Comparison of ENCODE assay signal across 27 cellular contexts in the genomic region with DNA sequence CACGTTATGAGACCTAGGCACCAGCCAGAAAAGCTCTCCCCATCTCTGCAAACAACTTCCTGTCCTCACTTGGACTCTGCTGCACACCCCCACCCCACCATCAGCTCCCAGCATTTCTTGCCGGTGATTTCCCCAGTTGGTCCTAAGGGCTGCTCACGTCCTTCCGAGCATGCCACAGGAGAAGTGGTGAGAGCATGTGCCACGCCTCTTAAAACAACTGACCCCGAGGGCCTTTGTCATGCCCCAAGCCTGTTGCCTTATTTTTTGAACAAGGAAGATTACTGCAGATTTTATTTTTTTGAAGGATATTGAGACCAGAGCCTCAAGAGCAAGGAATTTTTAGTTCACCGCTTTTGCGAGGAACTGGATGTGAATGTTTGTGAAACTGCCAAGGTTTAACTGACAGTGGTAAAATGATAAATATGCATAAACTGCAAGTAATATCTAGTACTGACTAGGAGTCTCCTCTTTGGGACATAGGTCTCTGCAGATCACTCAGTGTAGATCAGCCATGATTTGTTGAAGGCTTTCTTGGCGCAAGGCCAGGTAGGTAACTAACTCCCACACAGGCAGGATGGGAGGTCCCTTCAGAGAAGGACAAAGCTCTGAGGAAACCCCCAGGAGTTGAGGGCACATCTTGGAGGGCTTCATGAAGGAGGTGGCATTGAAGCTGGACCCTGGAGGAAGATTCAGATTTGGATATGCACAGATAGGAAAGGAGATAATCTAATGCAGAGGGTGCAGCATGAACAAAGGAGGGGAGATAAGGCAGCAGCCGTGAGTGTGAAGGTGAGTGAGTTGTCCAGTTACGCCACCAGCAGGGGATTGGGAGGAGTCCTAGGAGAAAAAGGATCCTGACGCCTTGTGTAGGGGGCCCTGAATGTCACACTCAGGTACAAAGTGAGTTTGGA. TPM values are rescaled to one million over a fixed set of nuclear protein-coding genes. Genes with fewer than 3 reads are reported as not detected.
DNase-seq lines count a peak whose midpoint lies in the region; ATAC-seq, FAIRE-seq and TF ChIP-seq lines count a peak whose summit lies in the region.
"Had no signal": no experiment of that assay in that cellular context is flagged by ENCODE, and none has a peak within 500 bp of the region (broad histone marks: within the 10 kb centered on the region; RNA-seq: fewer than 3 reads in every experiment).

No MANE protein-coding gene starts in this region.

- peaks cover 40% of the 10 kb centered on the region for H3K4me1 Mint-ChIP-seq in brain
- H3K4me1 Mint-ChIP-seq: activated CD4-positive, alpha-beta T cell treated with anti-CD3 and anti-CD28 coated beads, Interleukin-2, amount 10 ng/mL, durations not matched to agents 7 days and 5 days; activated CD8-positive, alpha-beta memory T cell treated with anti-CD3 and anti-CD28 coated beads, Interleukin-2, amount 10 ng/mL, durations not matched to agents 7 days and 5 days; natural killer cell; stimulated activated memory B cell treated with anti-CD40 and anti-IgM and Interleukin-4, amounts not matched to agents 10 μg/mL and 1 μg/mL and 100 μg/mL, for 72 hours had no signal

- no peak overlapping the region for H3K18ac ChIP-seq in trophoblast cell (ENCODE audit: low read length)

- H4K91ac ChIP-seq in trophoblast cell (ENCODE audit: low read depth, low read length), result no peak overlapping the region

- no peak overlapping the region for H2BK12ac ChIP-seq in trophoblast cell (ENCODE audit: low read length)

- no peak overlapping the region for H2BK5ac ChIP-seq in trophoblast cell (ENCODE audit: low read depth, low read length, poor library complexity)

- H3K4me3 Mint-ChIP-seq in brain, result peak overlapping the region in 1 of 5 experiments; percentile 24
- H3K4me3 Mint-ChIP-seq: activated CD4-positive, alpha-beta T cell treated with anti-CD3 and anti-CD28 coated beads, Interleukin-2, amount 10 ng/mL, durations not matched to agents 7 days and 5 days; activated CD8-positive, alpha-beta memory T cell treated with anti-CD3 and anti-CD28 coated beads, Interleukin-2, amount 10 ng/mL, durations not matched to agents 7 days and 5 days; activated naive CD4-positive, alpha-beta T cell treated with anti-CD3 and anti-CD28 coated beads for 36 hours; activated T-cell treated with anti-CD3 and anti-CD28 coated beads, Interleukin-2, amount 50 U/mL, for 72 hours; natural killer cell; stimulated activated memory B cell treated with anti-CD40 and anti-IgM and Interleukin-4, amounts not matched to agents 10 μg/mL and 1 μg/mL and 100 μg/mL, for 72 hours; T-helper 17 cell had no signal

- H3K9me3 Mint-ChIP-seq in brain, result peaks cover 0 to 2% (median 0%) of the 10 kb centered on the region in 5 experiments
- H3K9me3 Mint-ChIP-seq: activated CD4-positive, alpha-beta T cell treated with anti-CD3 and anti-CD28 coated beads, Interleukin-2, amount 10 ng/mL, durations not matched to agents 7 days and 5 days; activated naive CD4-positive, alpha-beta T cell treated with anti-CD3 and anti-CD28 coated beads for 36 hours; activated T-cell treated with anti-CD3 and anti-CD28 coated beads, Interleukin-2, amount 50 U/mL, for 72 hours; natural killer cell; stimulated activated memory B cell treated with anti-CD40 and anti-IgM and Interleukin-4, amounts not matched to agents 10 μg/mL and 1 μg/mL and 100 μg/mL, for 72 hours had no signal

- no peak overlapping the region for H3K4me3 ChIP-seq in trophoblast cell (ENCODE audit: low read depth, low read length)
- H3K4me3 ChIP-seq: coronary artery, esophagus muscularis mucosa, pancreas, SJSA1, spleen, suprapubic skin, uterus had no signal

- no peaks in the 10 kb centered on the region for H3K36me3 ChIP-seq in trophoblast cell (ENCODE audit: control insufficient read depth in 1 of 2, insufficient read depth in 2 of 2, low read length in 2 of 2)
- H3K36me3 ChIP-seq: esophagus muscularis mucosa, pancreas, SJSA1, spleen, suprapubic skin, uterus had no signal

- H4K12ac ChIP-seq in trophoblast cell (ENCODE audit: low read depth, low read length), result no peak overlapping the region

- H2BK120ac ChIP-seq in trophoblast cell (ENCODE audit: insufficient read depth, low read length, poor library complexity), result no peak overlapping the region

- no peak overlapping the region for H3K4ac ChIP-seq in trophoblast cell (ENCODE audit: low read depth, low read length)

- no peaks in the 10 kb centered on the region for H3K9me3 ChIP-seq in trophoblast cell (ENCODE audit: insufficient read depth, low read depth, low read length)
- H3K9me3 ChIP-seq: esophagus muscularis mucosa, pancreas, SJSA1, spleen, suprapubic skin, uterus had no signal

- no peak overlapping the region for H3K4me2 ChIP-seq in trophoblast cell (ENCODE audit: low read length)

- H3K79me1 ChIP-seq in trophoblast cell (ENCODE audit: low read length), result peaks cover 2% of the 10 kb centered on the region

- TF ChIP-seq CTCF in brain (conservative IDR thresholded peaks at IDR 0.05), result no peak

- peaks cover 19 to 24% of the 10 kb centered on the region in 2 experiments for H3K4me1 ChIP-seq in trophoblast cell (ENCODE audit: control insufficient read depth in 1 of 2, insufficient read depth in 2 of 2, low read length in 2 of 2)
- H3K4me1 ChIP-seq: pancreas, SJSA1, uterus had no signal

- no peaks in the 10 kb centered on the region for H3K36me3 Mint-ChIP-seq in brain
- H3K36me3 Mint-ChIP-seq: activated CD8-positive, alpha-beta memory T cell treated with anti-CD3 and anti-CD28 coated beads, Interleukin-2, amount 10 ng/mL, durations not matched to agents 7 days and 5 days; natural killer cell; stimulated activated memory B cell treated with anti-CD40 and anti-IgM and Interleukin-4, amounts not matched to agents 10 μg/mL and 1 μg/mL and 100 μg/mL, for 72 hours had no signal

- WGBS in trophoblast cell (ENCODE audit: extremely low coverage, insufficient coverage, insufficient read length), result no CpG with 5 or more reads among the region's 12 CpGs

- DNase-seq in NCI-H748 (lab: John Stamatoyannopoulos, UW; ENCODE audit: unreplicated experiment), result peak; percentile 14
- DNase-seq in NCI-H748 treated with DMSO at 0.1 percent for 48 hours (lab: John Stamatoyannopoulos, UW), result no peak
- DNase-seq in NCI-H2171 (lab: John Stamatoyannopoulos, UW), result peak; percentile 48
- DNase-seq in trophoblast cell, result peak; percentile 84 to 85
- no peak for DNase-seq in HTR-8/SVneo (ENCODE audit: insufficient read length, low spot score)
- no peak for DNase-seq in NAMALWA (ENCODE audit: low spot score)
- DNase-seq: activated CD4-positive, alpha-beta T cell treated with anti-CD3 and anti-CD28 coated beads, Interleukin-2, amount 10 ng/mL, durations not matched to agents 7 days and 5 days; activated CD8-positive, alpha-beta memory T cell treated with anti-CD3 and anti-CD28 coated beads, Interleukin-2, amount 10 ng/mL, durations not matched to agents 7 days and 5 days; activated naive CD4-positive, alpha-beta T cell treated with anti-CD3 and anti-CD28 coated beads for 36 hours; activated T-cell treated with anti-CD3 and anti-CD28 coated beads, Interleukin-2, amount 50 U/mL, for 72 hours; EL; foreskin melanocyte; natural killer cell; NCI-H187 treated with DMSO at 0.1 percent for 48 hours; spleen; stimulated activated CD4-positive, alpha-beta T cell treated with anti-CD3 and anti-CD28 coated beads, Interleukin-4, amount 100 ng/mL, for 1 hour; T-helper 17 cell; uterus had no signal

- ATAC-seq in GM19452 (IDR thresholded peaks at IDR 0.05; ENCODE audit: unreplicated experiment), result no peak
- ATAC-seq: activated CD8-positive, alpha-beta memory T cell treated with anti-CD3 and anti-CD28 coated beads, Interleukin-2, amount 10 ng/mL, durations not matched to agents 7 days and 5 days; activated T-cell treated with anti-CD3 and anti-CD28 coated beads, Interleukin-2, amount 50 U/mL, for 72 hours; natural killer cell; pancreas; stimulated activated memory B cell treated with anti-CD40 and anti-IgM and Interleukin-4, amounts not matched to agents 10 μg/mL and 1 μg/mL and 100 μg/mL, for 72 hours; T-helper 17 cell had no signal

- no peaks in the 10 kb centered on the region for H3K79me2 ChIP-seq in trophoblast cell (ENCODE audit: control insufficient read depth, insufficient read depth, low read length, poor library complexity)

- H4K8ac ChIP-seq in trophoblast cell (ENCODE audit: low read depth, low read length), result no peak overlapping the region

- no peak overlapping the region for H3K27ac ChIP-seq in trophoblast cell (ENCODE audit: low read depth, low read length)
- H3K27ac ChIP-seq: coronary artery, esophagus muscularis mucosa, pancreas, SJSA1, spleen, suprapubic skin, uterus had no signal

- H3K14ac ChIP-seq in trophoblast cell (ENCODE audit: low read length), result no peak overlapping the region

- no peak overlapping the region for H2AK5ac ChIP-seq in trophoblast cell (ENCODE audit: low read length)

- no peak for FAIRE-seq in HTR-8/SVneo (lab: Jason Lieb, UNC)
- FAIRE-seq: pancreas had no signal

- no peaks in the 10 kb centered on the region for H3K27me3 ChIP-seq in trophoblast cell (ENCODE audit: insufficient read depth, low read length)

- no peak overlapping the region for H3K23ac ChIP-seq in trophoblast cell (ENCODE audit: low read length)

- H3K27ac Mint-ChIP-seq in brain, result peak overlapping the region in 3 of 5 experiments; percentile 32 to 78 (median 71)
- H3K27ac Mint-ChIP-seq: activated CD4-positive, alpha-beta T cell treated with anti-CD3 and anti-CD28 coated beads, Interleukin-2, amount 10 ng/mL, durations not matched to agents 7 days and 5 days; activated CD8-positive, alpha-beta memory T cell treated with anti-CD3 and anti-CD28 coated beads, Interleukin-2, amount 10 ng/mL, durations not matched to agents 7 days and 5 days; activated naive CD4-positive, alpha-beta T cell treated with anti-CD3 and anti-CD28 coated beads for 36 hours; activated T-cell treated with anti-CD3 and anti-CD28 coated beads, Interleukin-2, amount 50 U/mL, for 72 hours; natural killer cell; stimulated activated memory B cell treated with anti-CD40 and anti-IgM and Interleukin-4, amounts not matched to agents 10 μg/mL and 1 μg/mL and 100 μg/mL, for 72 hours; T-helper 17 cell had no signal

- H2AFZ ChIP-seq in trophoblast cell (ENCODE audit: insufficient read depth, low read length, poor library complexity), result no peak overlapping the region

- no peak overlapping the region for H3K9ac ChIP-seq in trophoblast cell (ENCODE audit: low read length)

- H3K27me3 Mint-ChIP-seq in brain, result peaks cover 7% of the 10 kb centered on the region

RNA-seq across cellular contexts. Expression of a gene that starts 44.7 kb away (rescaled TPM):
- polyA plus RNA-seq in brain (ENCODE audit: insufficient read depth, low read depth, low replicate concordance), result 5.6 TPM
- 1.7 and 1.8 TPM in 2 replicates for polyA plus RNA-seq in trophoblast cell (2013)
- polyA plus RNA-seq: BJ had no signal

Comparison
In these comparisons a context has a peak if more than half of its experiments do, and no peak if none do; other contexts are left out.
1. DNase-seq: peak in NCI-H748 (single experiment), NCI-H2171 (single experiment) and trophoblast cell (2 of 2); none in NCI-H748 treated with DMSO at 0.1 percent for 48 hours (single experiment), HTR-8/SVneo (single experiment) and NAMALWA (single experiment).